12 cellular contexts compared by ENCODE assay signal in the genomic region with DNA sequence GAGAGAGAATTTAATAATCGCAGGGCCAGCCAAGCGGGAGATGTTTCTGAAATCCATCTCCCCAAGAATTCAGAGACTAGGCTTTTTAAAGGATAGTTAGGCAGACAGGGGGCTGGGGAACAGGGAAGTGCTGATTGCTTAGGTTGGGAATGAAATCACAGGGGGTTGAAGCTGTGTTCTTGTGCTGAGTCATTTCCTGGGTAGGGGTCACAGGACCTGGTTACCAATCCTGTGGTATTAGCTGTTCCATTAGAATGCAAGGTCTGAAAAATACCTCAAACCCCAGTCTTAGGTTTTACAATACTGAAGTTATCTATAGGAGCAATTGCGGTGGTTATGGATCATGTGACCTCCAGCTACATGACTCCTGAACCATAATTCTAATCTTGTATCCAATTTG. TPM values are rescaled to one million over a fixed set of nuclear protein-coding genes. Genes with fewer than 3 reads are reported as not detected.
DNase-seq lines count a peak whose midpoint lies in the region; ATAC-seq, FAIRE-seq and TF ChIP-seq lines count a peak whose summit lies in the region.
"Had no signal": no experiment of that assay in that cellular context is flagged by ENCODE, and none has a peak within 500 bp of the region (broad histone marks: within the 10 kb centered on the region; RNA-seq: fewer than 3 reads in every experiment).

No MANE protein-coding gene starts in this region.

- H3K4me1 ChIP-seq in GM12878 (ENCODE audit: control insufficient read depth, insufficient read depth, low read length) (peaks cover 32% of the 10 kb centered on the region), kidney (ENCODE audit: control insufficient read depth in 1 of 2, insufficient read depth in 1 of 2, low read depth in 1 of 2, low read length in 2 of 2) (no peaks in the 10 kb centered on the region)
- H3K4me1 ChIP-seq: esophagus squamous epithelium had no signal

- no peak for TF ChIP-seq POLR2A in NB4 (IDR thresholded peaks at IDR 0.05; ENCODE audit: extremely low read depth, insufficient read length)
- TF ChIP-seq POLR2A in GM12878 (IDR thresholded peaks at IDR 0.05; ENCODE audit: low read depth, low read length): no peak

- intact Hi-C loops in GM12878 (cut with micrococcal nuclease; ENCODE audit: unreplicated experiment) (no loop called here), kidney (cut with DNase I) (no loop called here)

- TF ChIP-seq RAD21 in GM12878 (IDR thresholded peaks at IDR 0.05; ENCODE audit: insufficient read depth, low read depth, low read length): no peak

- no peaks in the 10 kb centered on the region for H3K27me3 ChIP-seq in GM12878 (replicated peaks in 1 of 2; ENCODE audit: control insufficient read depth in 2 of 2, insufficient read depth in 2 of 2, low read length in 1 of 2)
- H3K27me3 ChIP-seq: esophagus squamous epithelium had no signal

- peak overlapping the region; percentile 69 for H3K27ac Mint-ChIP-seq in memory B cell

- H3K79me2 ChIP-seq in GM12878 (ENCODE audit: control insufficient read depth, insufficient read depth, low read length): peaks cover 70% of the 10 kb centered on the region

- H3K4me3 Mint-ChIP-seq in memory B cell: peak overlapping the region; percentile 76
- H3K4me3 Mint-ChIP-seq: activated naive CD4-positive, alpha-beta T cell treated with anti-CD3 and anti-CD28 coated beads, Interleukin-2, amount 10 ng/mL, durations not matched to agents 7 days and 5 days had no signal

- TF ChIP-seq CTCF in NB4 (IDR thresholded peaks at IDR 0.05; ENCODE audit: low read depth, low read length) (no peak), GM12878 (IDR thresholded peaks at IDR 0.05 in 2 of 3, conservative IDR thresholded peaks at IDR 0.05 in 1 of 3; ENCODE audit: control insufficient read depth in 2 of 3, extremely low read depth in 1 of 3, insufficient read depth in 1 of 3, low read depth in 3 of 3, low read length in 3 of 3) (no peak), kidney (IDR thresholded peaks at IDR 0.05; ENCODE audit: borderline replicate concordance, extremely low read depth, insufficient read depth) (no peak)

- RAD21 ChIA-PET in GM12878 (lab: Charles Lee; ENCODE audit: unreplicated experiment): interaction anchor here (0.8 to 2.1 kb wide), 4 partner anchors 11 to 33 kb away, joined by 3 to 12 read pairs (median 6); a partner anchor contains a TSS

- H3K9ac ChIP-seq in GM12878 (ENCODE audit: control insufficient read depth, insufficient read depth, low read length) (no peak overlapping the region), kidney (ENCODE audit: low read length in 2 of 2) (no peak overlapping the region)

- peaks cover 5% of the 10 kb centered on the region for H3K9me3 Mint-ChIP-seq in memory B cell

- ATAC-seq in GM12878 (no peak), memory B cell (ENCODE audit: low read depth) (no peak), GM21717 (IDR thresholded peaks at IDR 0.05; ENCODE audit: unreplicated experiment) (no peak)

- SMC1A ChIA-PET in GM12878 (lab: Charles Lee; ENCODE audit: uncharacterized antibody, unreplicated experiment): interaction anchor here (0.9 to 2.0 kb wide), 6 partner anchors 16 to 97 kb away, joined by 3 to 7 read pairs (median 4); a partner anchor contains a TSS

- POLR2A ChIA-PET in GM12878 (lab: Charles Lee): interaction anchor here (0.7 to 1.6 kb wide), 3 partner anchors 9 to 23 kb away, joined by 3 to 4 read pairs (median 4); no protein-coding TSS in a partner anchor

- peaks cover 23% of the 10 kb centered on the region for H3K36me3 Mint-ChIP-seq in memory B cell

- H3K9me3 ChIP-seq in GM12878 (replicated peaks; ENCODE audit: control insufficient read depth, insufficient read depth, low read length) (peaks cover 16% of the 10 kb centered on the region), kidney (ENCODE audit: control insufficient read depth in 1 of 2, low read length in 2 of 2) (peaks cover 0 to 4% of the 10 kb centered on the region in 2 donors)

- peaks cover 39% of the 10 kb centered on the region for H3K4me1 Mint-ChIP-seq in memory B cell

- H3K4me2 ChIP-seq in GM12878 (ENCODE audit: control insufficient read depth, insufficient read depth): peak overlapping the region; percentile 62

- CTCF ChIA-PET in GM12878 (lab: Yijun Ruan, JAX): interaction anchor here (0.8 to 1.1 kb wide), 4 partner anchors 16 to 98 kb away, joined by 3 read pairs; no protein-coding TSS in a partner anchor

- WGBS in GM12878 (ENCODE audit: insufficient coverage, insufficient replicate concordance, low lambda C conversion rate, missing lambda C conversion rate): 39% methylated on average over 3 of the region's 3 CpGs

- DNase-seq in GM18507 (ENCODE audit: extremely low spot score, insufficient read length, low read depth): no peak
- peak; percentile 79 for DNase-seq in NB4 (ENCODE audit: low read depth)
- DNase-seq in GM12878 (ENCODE audit: low read depth, low spot score): no peak
- DNase-seq in memory B cell (ENCODE audit: low spot score in 2 of 2): no peak
- DNase-seq in NCI-H2227 (lab: John Stamatoyannopoulos, UW; ENCODE audit: unreplicated experiment): no peak
- DNase-seq in kidney: no peak
- DNase-seq in epidermal melanocyte (ENCODE audit: insufficient read length, low spot score): no peak
- DNase-seq: activated naive CD4-positive, alpha-beta T cell treated with anti-CD3 and anti-CD28 coated beads, Interleukin-2, amount 10 ng/mL, durations not matched to agents 7 days and 5 days; esophagus squamous epithelium; NCI-H345 had no signal

- TF ChIP-seq EP300 in GM12878 (IDR thresholded peaks at IDR 0.05; ENCODE audit: borderline replicate concordance in 1 of 2, control insufficient read depth in 1 of 2, low read depth in 2 of 2, low read length in 2 of 2): no peak

- no peak overlapping the region for H2AFZ ChIP-seq in GM12878 (ENCODE audit: control insufficient read depth, low read depth, low read length)

- FAIRE-seq in GM18507 (lab: Jason Lieb, UNC) (peak; percentile 81), GM12878 (lab: Jason Lieb, UNC) (no peak), kidney (lab: Jason Lieb, UNC) (no peak)

- no TSS peak for BruUV-seq in GM12878 (replicated peaks; lab: Mats Ljungman, UMichigan)

- H3K36me3 ChIP-seq in GM12878 (ENCODE audit: control insufficient read depth in 2 of 2, insufficient read depth in 2 of 2, low read length in 1 of 2): peaks cover 0 to 9% of the 10 kb centered on the region in 2 experiments; a peak in 2 of 4 replicates
- H3K36me3 ChIP-seq in kidney (ENCODE audit: control insufficient read depth in 1 of 2, insufficient read depth in 2 of 2, low read length in 2 of 2): no peaks in the 10 kb centered on the region
- H3K36me3 ChIP-seq: esophagus squamous epithelium, thoracic aorta had no signal

- no peak overlapping the region for H3K27ac ChIP-seq in GM12878 (ENCODE audit: control insufficient read depth, insufficient read depth)
- no peak overlapping the region for H3K27ac ChIP-seq in kidney (ENCODE audit: low read depth in 2 of 2, low read length in 2 of 2)
- H3K27ac ChIP-seq: esophagus squamous epithelium, thoracic aorta had no signal

- in situ Hi-C loops in GM12878 (cut with MboI): no loop called here

- H3K27me3 Mint-ChIP-seq in memory B cell: no peaks in the 10 kb centered on the region
- H3K27me3 Mint-ChIP-seq: activated naive CD4-positive, alpha-beta T cell treated with anti-CD3 and anti-CD28 coated beads, Interleukin-2, amount 10 ng/mL, durations not matched to agents 7 days and 5 days had no signal

- no peak overlapping the region for H3K4me3 ChIP-seq in NB4 (ENCODE audit: low read depth, low read length)
- H3K4me3 ChIP-seq in GM12878: 0 out of 2 replicates have a peak overlapping the region, but pooled peaks have one; percentile 37
- H3K4me3 ChIP-seq in kidney (ENCODE audit: low read length in 2 of 2): no peak overlapping the region
- H3K4me3 ChIP-seq: esophagus squamous epithelium, thoracic aorta had no signal

- no peaks in the 10 kb centered on the region for H4K20me1 ChIP-seq in GM12878 (ENCODE audit: control insufficient read depth, insufficient read depth)

RNA-seq across cellular contexts. Expression of a gene that starts 4.6 kb away (rescaled TPM):
- total RNA-seq in GM12878 (2013; cell fraction: nucleolus; rRNA removed): 405 and 446 TPM in 2 replicates
- total RNA-seq in GM12878 (2014; rRNA removed): 87.0 and 101 TPM in 2 replicates
- total RNA-seq in GM12878 (2014; rRNA removed; fragmentation: Illumina TruSeq; extraction: Trizol): 141 and 154 TPM in 2 replicates
- 106 and 113 TPM in 2 replicates for total RNA-seq in GM12878 (2021)
- 88.4 TPM for polyA plus RNA-seq in GM12878 (2011; ENCODE audit: low read depth)
- polyA plus RNA-seq in GM12878 (2011; rRNA removed): 159 and 164 TPM in 2 replicates
- 96.6 and 112 TPM in 2 replicates for polyA plus RNA-seq in GM12878 (2011; cell fraction: cytosol; rRNA removed)
- 175 and 178 TPM in 2 replicates for polyA plus RNA-seq in GM12878 (2011; cell fraction: nucleus; rRNA removed)
- polyA plus RNA-seq in GM12878 (2012): 64.2 and 65.5 TPM in 2 replicates
- 120 and 143 TPM in 2 replicates for polyA plus RNA-seq in GM12878 (2014; fragmentation: Illumina TruSeq; extraction: Trizol)
- polyA plus RNA-seq in GM12878 (2014; fragmentation: Nextera tagmentation; extraction: Ambion mirVana): 10 to 100 TPM; 61.7 to 93.9 TPM
- 76.1 and 87.2 TPM in 2 replicates for polyA plus RNA-seq in GM12878 (2014; rRNA removed)
- polyA plus RNA-seq in GM12878 (2016; fragmentation: Nextera tagmentation; extraction: Ambion mirVana): 10 to 100 TPM; 85.4 to 87.5 TPM
- 143 and 187 TPM in 2 replicates for polyA minus RNA-seq in GM12878 (2011; rRNA and poly(A)+ RNA removed)
- polyA minus RNA-seq in GM12878 (2011; cell fraction: cytosol; rRNA and poly(A)+ RNA removed): 27.0 and 32.6 TPM in 2 replicates
- polyA minus RNA-seq in GM12878 (2011; cell fraction: nucleus; rRNA and poly(A)+ RNA removed): 173 and 304 TPM in 2 replicates
- 7.3 TPM for total RNA-seq in kidney
- 0.52 TPM for polyA plus RNA-seq in kidney (ENCODE audit: insufficient read depth, low read depth, low replicate concordance)

RNA-seq across cellular contexts. Expression of a gene that starts 10.3 kb away (rescaled TPM):
- 315 and 352 TPM in 2 replicates for total RNA-seq in GM12878 (2013; cell fraction: nucleolus; rRNA removed)
- total RNA-seq in GM12878 (2014; rRNA removed) (81.2 and 98.7 TPM in 2 replicates), GM12878 (2014; rRNA removed; fragmentation: Illumina TruSeq; extraction: Trizol) (125 and 130 TPM in 2 replicates), GM12878 (2021) (82.3 and 82.5 TPM in 2 replicates), kidney (28.3 TPM)
- 67.6 TPM for polyA plus RNA-seq in GM12878 (2011; ENCODE audit: low read depth)
- polyA plus RNA-seq in GM12878 (2011; rRNA removed) (86.5 and 107 TPM in 2 replicates), GM12878 (2014; fragmentation: Illumina TruSeq; extraction: Trizol) (149 and 176 TPM in 2 replicates), GM12878 (2014; fragmentation: Nextera tagmentation; extraction: Ambion mirVana) (100 to 1,000 TPM in 1 of 2 experiments, 10 to 100 TPM in 1; 97.3 to 103 TPM), GM12878 (2014; rRNA removed) (68.6 and 86.5 TPM in 2 replicates), GM12878 (2016; fragmentation: Nextera tagmentation; extraction: Ambion mirVana) (100 to 1,000 TPM; 109 to 113 TPM), kidney (ENCODE audit: insufficient read depth, low read depth, low replicate concordance) (12.7 TPM)
- polyA plus RNA-seq in GM12878 (2011; cell fraction: cytosol; rRNA removed): 94.5 and 123 TPM in 2 replicates
- polyA plus RNA-seq in GM12878 (2011; cell fraction: nucleus; rRNA removed): 131 and 192 TPM in 2 replicates
- polyA plus RNA-seq in GM12878 (2012): 84.4 and 86.7 TPM in 2 replicates
- 111 and 121 TPM in 2 replicates for polyA minus RNA-seq in GM12878 (2011; rRNA and poly(A)+ RNA removed)
- polyA minus RNA-seq in GM12878 (2011; cell fraction: cytosol; rRNA and poly(A)+ RNA removed): 38.5 and 44.1 TPM in 2 replicates
- 78.3 and 127 TPM in 2 replicates for polyA minus RNA-seq in GM12878 (2011; cell fraction: nucleus; rRNA and poly(A)+ RNA removed)

Comparison
In these comparisons a context has a peak if more than half of its experiments do, and no peak if none do; other contexts are left out.
1. RNA of a gene that starts 4.6 kb away (total RNA-seq): 87.0 to 446 TPM in GM12878; 7.3 TPM in kidney (single experiment); every median in the first group is over 10 times any median in the second.